In genomic region chr1:201399018-201399351, GRCh38 we compare ENCODE assay signal across 12 cellular contexts. TPM values are rescaled to one million over a fixed set of nuclear protein-coding genes. Genes with fewer than 3 reads are reported as not detected.
DNase-seq lines count a peak whose midpoint lies in the region; ATAC-seq and TF ChIP-seq lines count a peak whose summit lies in the region.
"Had no signal": no experiment of that assay in that cellular context is flagged by ENCODE, and none has a peak within 500 bp of the region (broad histone marks: within the 10 kb centered on the region; RNA-seq: fewer than 3 reads in every experiment).

A gene with protein sequence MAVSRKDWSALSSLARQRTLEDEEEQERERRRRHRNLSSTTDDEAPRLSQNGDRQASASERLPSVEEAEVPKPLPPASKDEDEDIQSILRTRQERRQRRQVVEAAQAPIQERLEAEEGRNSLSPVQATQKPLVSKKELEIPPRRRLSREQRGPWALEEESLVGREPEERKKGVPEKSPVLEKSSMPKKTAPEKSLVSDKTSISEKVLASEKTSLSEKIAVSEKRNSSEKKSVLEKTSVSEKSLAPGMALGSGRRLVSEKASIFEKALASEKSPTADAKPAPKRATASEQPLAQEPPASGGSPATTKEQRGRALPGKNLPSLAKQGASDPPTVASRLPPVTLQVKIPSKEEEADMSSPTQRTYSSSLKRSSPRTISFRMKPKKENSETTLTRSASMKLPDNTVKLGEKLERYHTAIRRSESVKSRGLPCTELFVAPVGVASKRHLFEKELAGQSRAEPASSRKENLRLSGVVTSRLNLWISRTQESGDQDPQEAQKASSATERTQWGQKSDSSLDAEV (minus strand): TSS chr1:201399324. CDS start chr1:201399306, 18 bp downstream.

- peaks cover 28% of the 10 kb centered on the region for H4K20me1 ChIP-seq in PC-9 (ENCODE audit: insufficient read depth)

- peak within 1 kb of the TSS; percentile 96 for H2AFZ ChIP-seq in PC-9

- H3K56ac ChIP-seq in mesendoderm (ENCODE audit: low read length), result peak within 1 kb of the TSS; percentile 87

- H3K79me2 ChIP-seq in PC-9 (ENCODE audit: low read depth), result peaks cover 58% of the 10 kb centered on the region
- H3K79me2 ChIP-seq in mesendoderm (ENCODE audit: control insufficient read depth, insufficient read depth, low read length), result no peaks in the 10 kb centered on the region

- POLR2A ChIA-PET in PC-9 (lab: Charles Lee; ENCODE audit: unreplicated experiment), result no interaction called here

- peak within 1 kb of the TSS; percentile 65 for H3K18ac ChIP-seq in mesendoderm (ENCODE audit: low read length)

- no peaks in the 10 kb centered on the region for H3K27me3 ChIP-seq in PC-9 (ENCODE audit: insufficient read depth, low read depth)
- no peaks in the 10 kb centered on the region for H3K27me3 ChIP-seq in esophagus (ENCODE audit: control insufficient read depth in 1 of 2, insufficient read depth in 2 of 2, low read length in 2 of 2)
- H3K27me3 ChIP-seq in mesendoderm (ENCODE audit: insufficient read depth, low read length, poor library complexity), result no peaks in the 10 kb centered on the region
- no peaks in the 10 kb centered on the region for H3K27me3 ChIP-seq in testis

- H3K9me2 ChIP-seq in PC-9 (ENCODE audit: insufficient read depth), result no peaks in the 10 kb centered on the region

- intact Hi-C loops in PC-9 (cut with micrococcal nuclease; ENCODE audit: unreplicated experiment), result loop anchor here (1.0 to 5.0 kb wide), 3 partner anchors 36 to 97 kb away; no protein-coding TSS in a partner anchor
- intact Hi-C loops in testis (cut with DNase I; ENCODE audit: low total_unique reads), result no loop called here

- H3K9me3 Mint-ChIP-seq in activated T-cell treated with anti-CD3 and anti-CD28 coated beads, Interleukin-2, amount 50 U/mL, for 24 hours, result no peaks in the 10 kb centered on the region
- H3K9me3 Mint-ChIP-seq: IgD-negative memory B cell; natural killer cell treated with Interleukin-12 subunit alpha and Interleukin-12 subunit beta and Interleukin-15 and Interleukin-18, amount 100 ng/mL, for 72 hours had no signal

- H3K23ac ChIP-seq in mesendoderm (ENCODE audit: low read length), result peak within 1 kb of the TSS; percentile 85

- H3K27me3 Mint-ChIP-seq in activated T-cell treated with anti-CD3 and anti-CD28 coated beads, Interleukin-2, amount 50 U/mL, for 24 hours, result peaks cover 43% of the 10 kb centered on the region

- H3K4me2 ChIP-seq in PC-9 (peak within 1 kb of the TSS; percentile 99), mesendoderm (ENCODE audit: low read length) (peak within 1 kb of the TSS; percentile 79)

- peak within 1 kb of the TSS; percentile 75 for H2BK15ac ChIP-seq in mesendoderm (replicated peaks; ENCODE audit: low read depth)

- H3K36me3 ChIP-seq in PC-9 (ENCODE audit: low read depth) (0 out of 2 replicates have a peak, but pooled peaks cover 3% of the 10 kb centered on the region), esophagus (ENCODE audit: control insufficient read depth in 2 of 2, insufficient read depth in 2 of 2, low read length in 1 of 2) (no peaks in the 10 kb centered on the region), mesendoderm (ENCODE audit: control insufficient read depth, insufficient read depth, low read length) (no peaks in the 10 kb centered on the region), testis (ENCODE audit: low read depth, missing control alignments) (no peaks in the 10 kb centered on the region)

- TF ChIP-seq CTCF in PC-9 (conservative IDR thresholded peaks at IDR 0.05) (no peak), testis (IDR thresholded peaks at IDR 0.05) (no peak)

- H3K4me1 Mint-ChIP-seq in activated T-cell treated with anti-CD3 and anti-CD28 coated beads, Interleukin-2, amount 50 U/mL, for 24 hours (ENCODE audit: low read depth), result no peaks in the 10 kb centered on the region
- H3K4me1 Mint-ChIP-seq: IgD-negative memory B cell had no signal

- H3K9ac ChIP-seq in mesendoderm (ENCODE audit: low read length), result peak within 1 kb of the TSS; percentile 83

- 8 to 12% methylated on average over 21 to 25 of the region's 25 CpGs for WGBS in esophagus, 2 donors
- no CpG with 5 or more reads among the region's 25 CpGs for WGBS in mesendoderm (ENCODE audit: extremely low coverage, insufficient coverage, low lambda C conversion rate)
- WGBS in testis, 2 donors, result 13% methylated on average over 24 of the region's 25 CpGs; no CpG with 5 or more reads in 1 of the 2 donors

- H2AK5ac ChIP-seq in mesendoderm (ENCODE audit: low read length), result no peak within 1 kb of the TSS

- no peak within 1 kb of the TSS for H4K8ac ChIP-seq in mesendoderm (ENCODE audit: low read depth, low read length)

- DNase-seq in PC-9 (no peak), mesendoderm (no peak), testis (no peak), islet precursor cell (no peak)
- DNase-seq in activated T-cell treated with anti-CD3 and anti-CD28 coated beads, Interleukin-2, amount 50 U/mL, for 24 hours, result no peak
- DNase-seq in activated naive CD4-positive, alpha-beta T cell (lab: John Stamatoyannopoulos, UW), result no peak
- DNase-seq: activated T-cell treated with anti-CD3 and anti-CD28 coated beads, Interleukin-2, amount 50 U/mL, for 1 hour; stimulated activated CD4-positive, alpha-beta T cell treated with anti-CD3 and anti-CD28 coated beads, Interleukin-2, amount 100 ng/mL, for 48 hours had no signal

- H3K4ac ChIP-seq in mesendoderm (ENCODE audit: low read depth, low read length), result peak within 1 kb of the TSS; percentile 94

- H3K27ac Mint-ChIP-seq in activated T-cell treated with anti-CD3 and anti-CD28 coated beads, Interleukin-2, amount 50 U/mL, for 24 hours, result no peak within 1 kb of the TSS
- H3K27ac Mint-ChIP-seq: IgD-negative memory B cell; natural killer cell treated with Interleukin-12 subunit alpha and Interleukin-12 subunit beta and Interleukin-15 and Interleukin-18, amount 100 ng/mL, for 72 hours had no signal

- H4K5ac ChIP-seq in mesendoderm (ENCODE audit: low read length), result no peak within 1 kb of the TSS

- H3K4me1 ChIP-seq in PC-9 (replicated peaks; ENCODE audit: insufficient read depth) (peaks cover 42% of the 10 kb centered on the region), esophagus (ENCODE audit: control insufficient read depth in 2 of 2, insufficient read depth in 2 of 2, low read length in 1 of 2) (peaks cover 0 to 25% of the 10 kb centered on the region in 2 donors), mesendoderm (ENCODE audit: control insufficient read depth, low read depth, low read length) (peaks cover 4% of the 10 kb centered on the region), testis (no peaks in the 10 kb centered on the region)

- H3K36me3 Mint-ChIP-seq in activated T-cell treated with anti-CD3 and anti-CD28 coated beads, Interleukin-2, amount 50 U/mL, for 24 hours (ENCODE audit: low read depth), result no peaks in the 10 kb centered on the region
- H3K36me3 Mint-ChIP-seq: IgD-negative memory B cell; natural killer cell treated with Interleukin-12 subunit alpha and Interleukin-12 subunit beta and Interleukin-15 and Interleukin-18, amount 100 ng/mL, for 72 hours had no signal

- TF ChIP-seq POLR2A in testis (IDR thresholded peaks at IDR 0.05), result no peak

- no peak within 1 kb of the TSS for H2BK5ac ChIP-seq in mesendoderm (ENCODE audit: low read length)

- no peak within 1 kb of the TSS for H2BK120ac ChIP-seq in mesendoderm (ENCODE audit: low read depth, low read length)

- H3K27ac ChIP-seq in PC-9 (peak within 1 kb of the TSS; percentile 61), esophagus (ENCODE audit: low read depth in 2 of 2, low read length in 1 of 2) (peak within 1 kb of the TSS; percentile 87 to 96), mesendoderm (ENCODE audit: low read depth, low read length) (no peak within 1 kb of the TSS), testis (no peak within 1 kb of the TSS)

- CTCF ChIA-PET in PC-9 (lab: Charles Lee), result no interaction called here

- H3K4me3 ChIP-seq in PC-9 (peak within 1 kb of the TSS; percentile 96), esophagus (ENCODE audit: low read depth in 1 of 2, low read length in 2 of 2) (peak within 1 kb of the TSS; percentile 75), mesendoderm (ENCODE audit: low read length) (peak within 1 kb of the TSS; percentile 4), testis (peak within 1 kb of the TSS; percentile 34 to 40)

- H3F3A ChIP-seq in PC-9 (ENCODE audit: insufficient read depth, low read depth), result peaks cover 21% of the 10 kb centered on the region; the same call in 1 of the 2 replicates

- H3K79me1 ChIP-seq in mesendoderm (ENCODE audit: low read length), result no peaks in the 10 kb centered on the region

- H3K9me3 ChIP-seq in PC-9 (ENCODE audit: insufficient read depth, low read depth), result no peaks in the 10 kb centered on the region
- no peaks in the 10 kb centered on the region for H3K9me3 ChIP-seq in esophagus (ENCODE audit: control insufficient read depth in 2 of 2, insufficient read depth in 1 of 2, low read depth in 1 of 2, low read length in 1 of 2)
- no peaks in the 10 kb centered on the region for H3K9me3 ChIP-seq in testis

- no peak for ATAC-seq in GM19397 (IDR thresholded peaks at IDR 0.05; ENCODE audit: unreplicated experiment)
- ATAC-seq: natural killer cell treated with Interleukin-12 subunit alpha and Interleukin-12 subunit beta and Interleukin-15 and Interleukin-18, amount 100 ng/mL, for 72 hours had no signal

- no peak within 1 kb of the TSS for H3K4me3 Mint-ChIP-seq in activated T-cell treated with anti-CD3 and anti-CD28 coated beads, Interleukin-2, amount 50 U/mL, for 24 hours
- H3K4me3 Mint-ChIP-seq: natural killer cell treated with Interleukin-12 subunit alpha and Interleukin-12 subunit beta and Interleukin-15 and Interleukin-18, amount 100 ng/mL, for 72 hours had no signal

- no TSS peak for BruUV-seq in PC-9 (replicated peaks; lab: Mats Ljungman, UMichigan)

RNA-seq across cellular contexts. Expression of the gene that starts here (rescaled TPM):
- total RNA-seq in PC-9 (2021), result 54.7 and 61.6 TPM in 2 replicates
- 100 to 1,000 TPM; 275 to 286 TPM for polyA plus RNA-seq in esophagus
- 35.3 TPM for polyA plus RNA-seq in mesendoderm (2013, experiment 1 of 2)
- 35.8 TPM for polyA plus RNA-seq in mesendoderm (2013, experiment 2 of 2)
- total RNA-seq in testis, result under 1 TPM; 0.37 to 0.71 TPM
- 1.2 TPM for polyA plus RNA-seq in testis (ENCODE audit: insufficient read depth, low read depth, low replicate concordance)
- total RNA-seq: natural killer cell treated with Interleukin-12 subunit alpha and Interleukin-12 subunit beta and Interleukin-15 and Interleukin-18, amount 100 ng/mL, for 72 hours had no signal
- polyA plus RNA-seq: IgD-negative memory B cell had no signal

Comparison
In these comparisons a context has a peak if more than half of its experiments do, and no peak if none do; other contexts are left out.
1. RNA of the gene that starts here (total RNA-seq): 54.7 to 61.6 TPM in PC-9; 0.37 to 0.71 TPM in testis; every median in the first group is over 10 times any median in the second.
2. RNA of the gene that starts here (polyA plus RNA-seq): 275 to 286 TPM in esophagus; 1.2 TPM in testis (single experiment); every median in the first group is over 100 times any median in the second.
3. H3K27ac ChIP-seq: peak in PC-9 (single experiment) and esophagus (2 of 2); none in mesendoderm (single experiment) and testis (0 of 2).
4. H3K4me3 ChIP-seq: peak in every context shown above with its lines; median percentile 96 in PC-9; 75 in esophagus; 37 in testis; 4 in mesendoderm.